Comparison of ENCODE assay signal across 34 cellular contexts in the genomic region with DNA sequence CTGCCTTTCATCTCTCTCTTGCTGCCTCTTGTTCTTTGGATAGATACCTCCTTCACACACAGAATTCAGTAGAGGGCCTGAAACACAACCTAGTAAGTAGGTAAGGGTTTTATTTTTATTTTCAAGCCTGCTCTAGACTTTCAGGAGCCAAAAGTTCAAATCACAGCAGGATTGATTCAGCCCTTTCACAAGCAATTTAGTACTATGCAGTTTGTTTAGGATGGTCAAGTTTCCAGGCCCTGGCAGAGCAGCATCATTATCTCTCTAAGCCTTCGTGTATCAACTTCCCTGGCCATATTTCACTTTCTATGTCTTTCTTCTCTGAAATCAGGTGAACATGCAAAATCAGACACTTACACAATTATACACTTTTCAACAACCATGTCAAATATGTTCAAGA.
DNase-seq lines count a peak whose midpoint lies in the region; ATAC-seq, FAIRE-seq and TF ChIP-seq lines count a peak whose summit lies in the region.
"Had no signal": no experiment of that assay in that cellular context is flagged by ENCODE, and none has a peak within 500 bp of the region (broad histone marks: within the 10 kb centered on the region; RNA-seq: fewer than 3 reads in every experiment).

No MANE protein-coding gene starts in this region.

- H3K9me3 ChIP-seq in A549: no peaks in the 10 kb centered on the region
- no peaks in the 10 kb centered on the region for H3K9me3 ChIP-seq in HEK293 (ENCODE audit: control insufficient read depth, insufficient read depth, low read depth, low read length)
- H3K9me3 ChIP-seq in T-helper 17 cell (ENCODE audit: control insufficient read depth, low read length, poor library complexity, severe bottlenecking): no peaks in the 10 kb centered on the region
- no peaks in the 10 kb centered on the region for H3K9me3 ChIP-seq in BE2C
- H3K9me3 ChIP-seq in ascending aorta: no peaks in the 10 kb centered on the region
- H3K9me3 ChIP-seq: gastroesophageal sphincter, pancreas, right atrium auricular region, SK-N-SH, thoracic aorta had no signal

- peaks cover 7% of the 10 kb centered on the region; the same call in 1 of the 3 replicates for H3K4me1 ChIP-seq in A549
- peaks cover 6% of the 10 kb centered on the region; the same call in 1 of the 2 replicates for H3K4me1 ChIP-seq in HEK293 (ENCODE audit: control insufficient read depth, insufficient read depth, low read length)
- no peaks in the 10 kb centered on the region for H3K4me1 ChIP-seq in BE2C
- H3K4me1 ChIP-seq in ascending aorta: no peaks in the 10 kb centered on the region
- H3K4me1 ChIP-seq: gastroesophageal sphincter, pancreas, right atrium auricular region had no signal

- H3K4me1 Mint-ChIP-seq in T-helper 17 cell (peaks cover 3% of the 10 kb centered on the region), nephron (peaks cover 14% of the 10 kb centered on the region)
- H3K4me1 Mint-ChIP-seq: activated CD4-positive, alpha-beta T cell treated with anti-CD3 and anti-CD28 coated beads for 36 hours; activated naive CD4-positive, alpha-beta T cell treated with anti-CD3 and anti-CD28 coated beads, Interleukin-2, amount 10 ng/mL, durations not matched to agents 7 days and 5 days; activated T-helper 17 cell treated with anti-CD3 and anti-CD28 coated beads, Interleukin-2, amount 50 U/mL, for 72 hours had no signal

- H3K27ac ChIP-seq in A549 (no peak overlapping the region), HEK293 (ENCODE audit: extremely low read depth, low read depth, low read length) (no peak overlapping the region), ascending aorta (no peak overlapping the region)
- H3K27ac ChIP-seq: gastroesophageal sphincter, pancreas, right atrium auricular region, thoracic aorta had no signal

- H3K4me3 Mint-ChIP-seq in T-helper 17 cell (no peak overlapping the region), nephron (no peak overlapping the region)
- H3K4me3 Mint-ChIP-seq: activated CD4-positive, alpha-beta T cell treated with anti-CD3 and anti-CD28 coated beads for 36 hours; activated CD8-positive, alpha-beta T cell treated with anti-CD3 and anti-CD28 coated beads for 36 hours; activated naive CD4-positive, alpha-beta T cell treated with anti-CD3 and anti-CD28 coated beads, Interleukin-2, amount 10 ng/mL, durations not matched to agents 7 days and 5 days; activated T-helper 17 cell treated with anti-CD3 and anti-CD28 coated beads, Interleukin-2, amount 50 U/mL, for 72 hours; stimulated activated naive CD8-positive, alpha-beta T cell treated with anti-CD3 and anti-CD28 coated beads, Interleukin-15, Interleukin-2, amounts not matched to agents 100 ng/mL and 50 ng/mL, for 24 hours; T-helper 1 cell treated with Interleukin-12 subunit alpha and Interleukin-12 subunit beta and Interleukin-4 antibody, amounts not matched to agents 30 μg/mL and 1 μg/mL, for 36 hours had no signal

- no peaks in the 10 kb centered on the region for H3K27me3 ChIP-seq in BE2C
- H3K27me3 ChIP-seq in ascending aorta: no peaks in the 10 kb centered on the region
- H3K27me3 ChIP-seq: gastroesophageal sphincter, pancreas, right atrium auricular region had no signal

- H3K4me3 ChIP-seq in A549 (no peak overlapping the region), HEK293 (ENCODE audit: low read depth, low read length) (no peak overlapping the region), BE2C (ENCODE audit: low read depth, low read length) (no peak overlapping the region), ascending aorta (no peak overlapping the region)
- H3K4me3 ChIP-seq: gastroesophageal sphincter, lung, pancreas, right atrium auricular region, thoracic aorta had no signal

- CTCF ChIA-PET in A549 (lab: Yijun Ruan, JAX) (interaction anchor here (0.6 to 0.8 kb wide), 6 partner anchors 9 to 1116 kb away, joined by 3 to 7 read pairs (median 4); no protein-coding TSS in a partner anchor), HEK293 (lab: Yijun Ruan, JAX) (interaction anchor here (1.6 kb wide), 1 partner anchor 36 kb away, joined by 3 read pairs; no protein-coding TSS in a partner anchor)

- POLR2A ChIA-PET in A549 (lab: Yijun Ruan, JAX): no interaction called here
- POLR2A ChIA-PET in HEK293 (lab: Yijun Ruan, JAX): no interaction called here

- no peak for TF ChIP-seq POLR2A in A549 (IDR thresholded peaks at IDR 0.05; ENCODE audit: low read length)

- TF ChIP-seq RAD21 in A549 (conservative IDR thresholded peaks at IDR 0.05 in 1 of 2, IDR thresholded peaks at IDR 0.05 in 1 of 2): no peak

- no peak for TF ChIP-seq EP300 in A549 (IDR thresholded peaks at IDR 0.05)

- 83% methylated on average over 1 of the region's 1 CpG for WGBS in A549 (ENCODE audit: missing lambda C conversion rate)

- H3K27ac Mint-ChIP-seq in T-helper 17 cell: peak overlapping the region; percentile 34
- peak overlapping the region; percentile 14 to 44 (median 30) for H3K27ac Mint-ChIP-seq in nephron
- H3K27ac Mint-ChIP-seq: activated CD4-positive, alpha-beta T cell treated with anti-CD3 and anti-CD28 coated beads for 36 hours; activated CD8-positive, alpha-beta T cell treated with anti-CD3 and anti-CD28 coated beads for 36 hours; activated naive CD4-positive, alpha-beta T cell treated with anti-CD3 and anti-CD28 coated beads, Interleukin-2, amount 10 ng/mL, durations not matched to agents 7 days and 5 days; activated T-helper 17 cell treated with anti-CD3 and anti-CD28 coated beads, Interleukin-2, amount 50 U/mL, for 72 hours; stimulated activated naive CD8-positive, alpha-beta T cell treated with anti-CD3 and anti-CD28 coated beads, Interleukin-15, Interleukin-2, amounts not matched to agents 100 ng/mL and 50 ng/mL, for 24 hours; T-helper 1 cell treated with Interleukin-12 subunit alpha and Interleukin-12 subunit beta and Interleukin-4 antibody, amounts not matched to agents 30 μg/mL and 1 μg/mL, for 36 hours had no signal

- TF ChIP-seq CTCF in A549 (IDR thresholded peaks at IDR 0.05) (no peak), HEK293 (tag by site-specific recombination; IDR thresholded peaks at IDR 0.05) (no peak), nephron (IDR thresholded peaks at IDR 0.05; ENCODE audit: unreplicated experiment in 3 of 3) (no peak), BE2C (IDR thresholded peaks at IDR 0.05; ENCODE audit: low read depth, low read length) (no peak), ascending aorta (IDR thresholded peaks at IDR 0.05) (no peak)

- intact Hi-C loops in ascending aorta (cut with DNase I): no loop called here

- H3K36me3 Mint-ChIP-seq in T-helper 17 cell (ENCODE audit: low read depth) (peaks cover 4% of the 10 kb centered on the region), nephron (ENCODE audit: low read depth) (no peaks in the 10 kb centered on the region)

- FAIRE-seq in A549 (lab: Jason Lieb, UNC): peak; percentile 43
- FAIRE-seq: A204.1, endothelial cell of umbilical vein, GM12891, HepG2, pancreas, urothelium cell line had no signal

- ATAC-seq in A549 (no peak), T-helper 17 cell (no peak)
- ATAC-seq: activated CD4-positive, alpha-beta T cell treated with anti-CD3 and anti-CD28 coated beads for 36 hours; activated CD8-positive, alpha-beta T cell treated with anti-CD3 and anti-CD28 coated beads for 36 hours; activated T-helper 17 cell treated with anti-CD3 and anti-CD28 coated beads, Interleukin-2, amount 50 U/mL, for 72 hours; gastroesophageal sphincter; HCT116; HepG2; pancreas; PC-3 had no signal

- DNase-seq in A549 (ENCODE audit: low read depth in 1 of 2, low spot score in 1 of 2): no peak
- DNase-seq in T-helper 17 cell: no peak
- DNase-seq in BE2C: no peak
- DNase-seq in activated T-cell treated with anti-CD3 and anti-CD28 coated beads for 4 hours: no peak
- DNase-seq in ascending aorta (ENCODE audit: low spot score in 2 of 2): no peak
- DNase-seq in NCI-H187 (lab: John Stamatoyannopoulos, UW): no peak
- DNase-seq: activated CD4-positive, alpha-beta T cell treated with anti-CD3 and anti-CD28 coated beads for 36 hours; activated CD8-positive, alpha-beta memory T cell treated with anti-CD3 and anti-CD28 coated beads, Interleukin-2, amount 50 U/mL, for 48 hours; activated CD8-positive, alpha-beta T cell treated with anti-CD3 and anti-CD28 coated beads for 36 hours; activated naive CD4-positive, alpha-beta T cell treated with anti-CD3 and anti-CD28 coated beads, Interleukin-2, amount 10 ng/mL, durations not matched to agents 7 days and 5 days; DMS153; hippocampal formation; Karpas-422; NCI-H446 treated with DMSO at 0.1 percent for 48 hours; NCI-H82; pancreas; PC-3; SK-N-SH; stimulated activated CD4-positive, alpha-beta T cell treated with anti-CD3 and anti-CD28 coated beads, Interleukin-1b, Interleukin-23, amount 100 ng/mL, for 48 hours had no signal

- H3K4me2 ChIP-seq in A549: no peak overlapping the region
- H3K4me2 ChIP-seq: SK-N-SH had no signal

- H3K27me3 Mint-ChIP-seq in T-helper 17 cell (no peaks in the 10 kb centered on the region), nephron (ENCODE audit: low read depth) (no peaks in the 10 kb centered on the region)
- H3K27me3 Mint-ChIP-seq: activated CD4-positive, alpha-beta T cell treated with anti-CD3 and anti-CD28 coated beads for 36 hours; activated CD8-positive, alpha-beta T cell treated with anti-CD3 and anti-CD28 coated beads for 36 hours; activated naive CD4-positive, alpha-beta T cell treated with anti-CD3 and anti-CD28 coated beads, Interleukin-2, amount 10 ng/mL, durations not matched to agents 7 days and 5 days; activated T-helper 17 cell treated with anti-CD3 and anti-CD28 coated beads, Interleukin-2, amount 50 U/mL, for 72 hours; stimulated activated naive CD8-positive, alpha-beta T cell treated with anti-CD3 and anti-CD28 coated beads, Interleukin-15, Interleukin-2, amounts not matched to agents 100 ng/mL and 50 ng/mL, for 24 hours had no signal

- no peaks in the 10 kb centered on the region for H3K9me3 Mint-ChIP-seq in nephron
- H3K9me3 Mint-ChIP-seq: activated CD8-positive, alpha-beta T cell treated with anti-CD3 and anti-CD28 coated beads for 36 hours; activated naive CD4-positive, alpha-beta T cell treated with anti-CD3 and anti-CD28 coated beads, Interleukin-2, amount 10 ng/mL, durations not matched to agents 7 days and 5 days; activated T-helper 17 cell treated with anti-CD3 and anti-CD28 coated beads, Interleukin-2, amount 50 U/mL, for 72 hours; stimulated activated naive CD8-positive, alpha-beta T cell treated with anti-CD3 and anti-CD28 coated beads, Interleukin-15, Interleukin-2, amounts not matched to agents 100 ng/mL and 50 ng/mL, for 24 hours; T-helper 1 cell treated with Interleukin-12 subunit alpha and Interleukin-12 subunit beta and Interleukin-4 antibody, amounts not matched to agents 30 μg/mL and 1 μg/mL, for 36 hours had no signal

- H3K36me3 ChIP-seq in HEK293 (ENCODE audit: control insufficient read depth in 2 of 2, insufficient read depth in 1 of 2, low read length in 2 of 2) (no peaks in the 10 kb centered on the region), BE2C (no peaks in the 10 kb centered on the region), ascending aorta (no peaks in the 10 kb centered on the region)
- H3K36me3 ChIP-seq: gastroesophageal sphincter, pancreas, right atrium auricular region, thoracic aorta had no signal

TF ChIP-seq in A549, 52 proteins besides CTCF, POLR2A, EP300 and RAD21 (continues in another document):
- TF ChIP-seq NR3C1 (IDR thresholded peaks at IDR 0.05): no peak
- TF ChIP-seq HEYL (CRISPR knock-in tag; IDR thresholded peaks at IDR 0.05): no peak

TF ChIP-seq in HEK293, 187 proteins besides CTCF, POLR2A, EP300 and RAD21 (continues in another document):
- 0 out of 2 replicates have a peak, but pooled peaks have one; percentile 29 for TF ChIP-seq ZNF664 (tag by site-specific recombination; IDR thresholded peaks at IDR 0.05)
